Comparison of ENCODE assay signal across 8 cellular contexts in the genomic region with DNA sequence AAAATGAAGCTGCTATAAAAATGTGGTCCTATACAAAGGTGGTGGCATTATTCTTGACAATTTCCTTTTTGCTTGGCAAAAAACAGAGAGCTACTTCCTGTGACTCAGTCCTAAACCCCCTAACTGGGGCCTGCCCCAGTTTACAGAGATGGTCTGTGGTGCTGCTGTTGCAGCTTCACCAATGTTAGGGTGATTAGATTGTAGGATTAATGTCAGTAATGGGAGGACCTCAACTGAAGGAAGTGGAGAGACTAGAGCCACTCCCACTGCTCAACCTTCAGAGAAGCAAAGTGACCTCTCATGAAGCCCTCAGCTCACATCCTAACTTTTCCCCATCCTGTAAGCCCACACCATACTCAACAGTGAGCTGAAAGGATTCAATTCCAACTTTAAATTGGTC. TPM values are rescaled to one million over a fixed set of nuclear protein-coding genes. Genes with fewer than 3 reads are reported as not detected.
DNase-seq lines count a peak whose midpoint lies in the region; ATAC-seq and TF ChIP-seq lines count a peak whose summit lies in the region.

No MANE protein-coding gene starts in this region.

- H3K27me3 Mint-ChIP-seq in Calu3 (ENCODE audit: unreplicated experiment), result no peaks in the 10 kb centered on the region
- no peaks in the 10 kb centered on the region for H3K27me3 Mint-ChIP-seq in natural killer cell treated with Interleukin-12 subunit alpha and Interleukin-12 subunit beta and Interleukin-15 and Interleukin-18, amount 100 ng/mL, for 72 hours

- H3K9me3 ChIP-seq in adipocyte (ENCODE audit: control insufficient read depth, low read length) (no peaks in the 10 kb centered on the region), neuronal stem cell (replicated peaks in 1 of 2; ENCODE audit: control insufficient read depth in 2 of 2, insufficient read depth in 1 of 2, low read depth in 1 of 2, low read length in 2 of 2) (no peaks in the 10 kb centered on the region)

- H2AFZ ChIP-seq in neuronal stem cell (ENCODE audit: low read length), result no peak overlapping the region

- H3K4me3 Mint-ChIP-seq in Calu3 (ENCODE audit: low read depth, unreplicated experiment), result peak overlapping the region; percentile 93
- peak overlapping the region; percentile 93 for H3K4me3 Mint-ChIP-seq in natural killer cell treated with Interleukin-12 subunit alpha and Interleukin-12 subunit beta and Interleukin-15 and Interleukin-18, amount 100 ng/mL, for 72 hours

- no peaks in the 10 kb centered on the region for H3K27me3 ChIP-seq in adipocyte (replicated peaks; ENCODE audit: control insufficient read depth, insufficient read depth, low read length)
- H3K27me3 ChIP-seq in neuronal stem cell (ENCODE audit: control insufficient read depth in 3 of 3, insufficient read depth in 3 of 3, low read depth in 1 of 3, low read length in 3 of 3), result peaks cover 0 to 41% (median 3%) of the 10 kb centered on the region in 3 experiments

- H4K91ac ChIP-seq in neuronal stem cell (ENCODE audit: low read depth, low read length, poor library complexity), result no peak overlapping the region

- no peak overlapping the region for H2AK5ac ChIP-seq in neuronal stem cell (ENCODE audit: low read depth, low read length)

- H3K36me3 Mint-ChIP-seq in Calu3 (ENCODE audit: insufficient read depth, unreplicated experiment), result peaks cover 65% of the 10 kb centered on the region
- no peaks in the 10 kb centered on the region for H3K36me3 Mint-ChIP-seq in natural killer cell treated with Interleukin-12 subunit alpha and Interleukin-12 subunit beta and Interleukin-15 and Interleukin-18, amount 100 ng/mL, for 72 hours

- no peak overlapping the region for H3K23ac ChIP-seq in neuronal stem cell (ENCODE audit: low read depth, low read length, poor library complexity)

- H3K4me2 ChIP-seq in neuronal stem cell (ENCODE audit: insufficient read depth, low read length, poor library complexity, severe bottlenecking), result no peak overlapping the region

- CTCF ChIA-PET in Calu3 (lab: Charles Lee), result interaction anchor here (1.1 to 6.0 kb wide), 12 partner anchors 12 to 102 kb away, joined by 3 to 117 read pairs (median 6); partner anchors contain the start of genes CHTOP, S100A13, S100A16 and S100A2

- H3K27ac Mint-ChIP-seq in Calu3 (ENCODE audit: unreplicated experiment), result peak overlapping the region; percentile 77
- H3K27ac Mint-ChIP-seq in natural killer cell treated with Interleukin-12 subunit alpha and Interleukin-12 subunit beta and Interleukin-15 and Interleukin-18, amount 100 ng/mL, for 72 hours, result peak overlapping the region; percentile 93 to 95

- no peak overlapping the region for H2BK120ac ChIP-seq in neuronal stem cell (ENCODE audit: low read depth, low read length)

- ATAC-seq in natural killer cell treated with Interleukin-12 subunit alpha and Interleukin-12 subunit beta and Interleukin-15 and Interleukin-18, amount 100 ng/mL, for 72 hours, result peak; percentile 55 to 68
- no peak for ATAC-seq in HG03432 (IDR thresholded peaks at IDR 0.05; ENCODE audit: unreplicated experiment)
- ATAC-seq in HG03280 (IDR thresholded peaks at IDR 0.05; ENCODE audit: unreplicated experiment), result no peak

- peaks cover 44% of the 10 kb centered on the region for H3K4me1 Mint-ChIP-seq in Calu3 (ENCODE audit: low read depth, unreplicated experiment)
- H3K4me1 Mint-ChIP-seq in natural killer cell treated with Interleukin-12 subunit alpha and Interleukin-12 subunit beta and Interleukin-15 and Interleukin-18, amount 100 ng/mL, for 72 hours (ENCODE audit: low read depth in 2 of 2), result peaks cover 51 to 59% of the 10 kb centered on the region in 2 donors

- intact Hi-C loops in Calu3 (cut with micrococcal nuclease; ENCODE audit: unreplicated experiment), result loop anchor here (2.0 kb wide), 1 partner anchor 21 kb away; no protein-coding TSS in a partner anchor

- H3K4me1 ChIP-seq in adipocyte (ENCODE audit: control insufficient read depth, insufficient read depth, low read length) (peaks cover 32% of the 10 kb centered on the region), neuronal stem cell (ENCODE audit: control insufficient read depth in 2 of 2, insufficient read depth in 1 of 2, low read depth in 1 of 2, low read length in 2 of 2) (peaks cover 0 to 25% of the 10 kb centered on the region in 2 donors)

- H3K27ac ChIP-seq in neuronal stem cell (replicated peaks; ENCODE audit: low read length), result no peak overlapping the region

- no peak overlapping the region for H2BK12ac ChIP-seq in neuronal stem cell (ENCODE audit: low read length)

- H3K4me3 ChIP-seq in adipocyte (ENCODE audit: low read length) (no peak overlapping the region), neuronal stem cell (ENCODE audit: low read length in 2 of 2) (no peak overlapping the region)

- DNase-seq in Calu3, result no peak
- peak; percentile 50 for DNase-seq in NCI-H82 (lab: John Stamatoyannopoulos, UW)
- DNase-seq in adipocyte (ENCODE audit: low read depth), result no peak
- no peak for DNase-seq in natural killer cell treated with Interleukin-12 subunit alpha and Interleukin-12 subunit beta and Interleukin-15 and Interleukin-18, amount 100 ng/mL, for 72 hours (ENCODE audit: low spot score)
- DNase-seq in neuronal stem cell (ENCODE audit: low spot score), result no peak
- no peak for DNase-seq in GM19240 (ENCODE audit: insufficient read length, low spot score)

- no TSS peak for BruUV-seq in Calu3 (replicated peaks; lab: Mats Ljungman, UMichigan)

- no peak for TF ChIP-seq CTCF in Calu3 (IDR thresholded peaks at IDR 0.05; ENCODE audit: unreplicated experiment)

- H3K9ac ChIP-seq in adipocyte (ENCODE audit: low read length) (peak overlapping the region; percentile 99), neuronal stem cell (ENCODE audit: low read depth, low read length, poor library complexity) (no peak overlapping the region)

- no peaks in the 10 kb centered on the region for H3K9me3 Mint-ChIP-seq in Calu3 (ENCODE audit: low read depth, unreplicated experiment)
- no peaks in the 10 kb centered on the region for H3K9me3 Mint-ChIP-seq in natural killer cell treated with Interleukin-12 subunit alpha and Interleukin-12 subunit beta and Interleukin-15 and Interleukin-18, amount 100 ng/mL, for 72 hours

- no peaks in the 10 kb centered on the region for H3K79me1 ChIP-seq in neuronal stem cell (ENCODE audit: low read depth, low read length)

- no peak overlapping the region for H2BK5ac ChIP-seq in neuronal stem cell (ENCODE audit: low read length)

- H2BK15ac ChIP-seq in neuronal stem cell (ENCODE audit: low read length), result no peak overlapping the region

- no peak overlapping the region for H3K14ac ChIP-seq in neuronal stem cell (ENCODE audit: low read length)

- H3K36me3 ChIP-seq in adipocyte (ENCODE audit: control insufficient read depth, insufficient read depth, low read length, severe bottlenecking) (peaks cover 11% of the 10 kb centered on the region), neuronal stem cell (replicated peaks in 1 of 2; ENCODE audit: control insufficient read depth in 2 of 2, insufficient read depth in 2 of 2, low read length in 2 of 2) (no peaks in the 10 kb centered on the region)

- H3K18ac ChIP-seq in neuronal stem cell (ENCODE audit: low read length), result no peak overlapping the region

- H3K4ac ChIP-seq in neuronal stem cell (ENCODE audit: low read length), result no peak overlapping the region

- H4K8ac ChIP-seq in neuronal stem cell (ENCODE audit: low read depth, low read length), result no peak overlapping the region

RNA-seq across cellular contexts. Expression of gene S100A6, which starts 3.6 kb away (rescaled TPM):
- 1,521 and 2,023 TPM in 2 replicates for total RNA-seq in Calu3 (2022)
- total RNA-seq in natural killer cell treated with Interleukin-12 subunit alpha and Interleukin-12 subunit beta and Interleukin-15 and Interleukin-18, amount 100 ng/mL, for 72 hours, result 100 to 1,000 TPM in 1 of 2 donors, 10 to 100 TPM in 1; 90.9 to 106 TPM
- 17.2 TPM for polyA plus RNA-seq in neuronal stem cell (2013, experiment 1 of 2)
- polyA plus RNA-seq in neuronal stem cell (2013, experiment 2 of 2), result 17.4 TPM

RNA-seq across cellular contexts. Expression of gene S100A5, which starts 8.6 kb away (rescaled TPM):
- not detected in 2 replicates for total RNA-seq in Calu3 (2022)
- total RNA-seq in natural killer cell treated with Interleukin-12 subunit alpha and Interleukin-12 subunit beta and Interleukin-15 and Interleukin-18, amount 100 ng/mL, for 72 hours, result not detected
- polyA plus RNA-seq in neuronal stem cell (2013, experiment 1 of 2), result not detected
- not detected for polyA plus RNA-seq in neuronal stem cell (2013, experiment 2 of 2)

RNA-seq across cellular contexts. Expression of gene S100A4, which starts 13.4 kb away (rescaled TPM):
- total RNA-seq in Calu3 (2022), result 19.8 and 20.5 TPM in 2 replicates
- 100 to 1,000 TPM in 1 of 2 donors, 10 to 100 TPM in 1; 85.4 to 124 TPM for total RNA-seq in natural killer cell treated with Interleukin-12 subunit alpha and Interleukin-12 subunit beta and Interleukin-15 and Interleukin-18, amount 100 ng/mL, for 72 hours
- polyA plus RNA-seq in neuronal stem cell (2013, experiment 1 of 2), result 51.2 TPM
- 52.2 TPM for polyA plus RNA-seq in neuronal stem cell (2013, experiment 2 of 2)

RNA-seq across cellular contexts. Expression of gene S100A3, which starts 16.9 kb away (rescaled TPM):
- total RNA-seq in Calu3 (2022), result not detected in 2 replicates
- not detected for total RNA-seq in natural killer cell treated with Interleukin-12 subunit alpha and Interleukin-12 subunit beta and Interleukin-15 and Interleukin-18, amount 100 ng/mL, for 72 hours
- 0.07 TPM for polyA plus RNA-seq in neuronal stem cell (2013, experiment 1 of 2)
- 0.15 TPM for polyA plus RNA-seq in neuronal stem cell (2013, experiment 2 of 2)

RNA-seq across cellular contexts. Expression of gene S100A2, which starts 33.5 kb away (rescaled TPM):
- total RNA-seq in Calu3 (2022), result 11.1 and 14.1 TPM in 2 replicates
- under 1 TPM in 1 of 2 donors, not detected in 1; 0.48 TPM for total RNA-seq in natural killer cell treated with Interleukin-12 subunit alpha and Interleukin-12 subunit beta and Interleukin-15 and Interleukin-18, amount 100 ng/mL, for 72 hours
- polyA plus RNA-seq in neuronal stem cell (2013, experiment 1 of 2), result 0.86 TPM
- 0.73 TPM for polyA plus RNA-seq in neuronal stem cell (2013, experiment 2 of 2)

Comparison
In these comparisons a context has a peak if more than half of its experiments do, and no peak if none do; other contexts are left out.
1. ATAC-seq: peak in natural killer cell treated with Interleukin-12 subunit alpha and Interleukin-12 subunit beta and Interleukin-15 and Interleukin-18, amount 100 ng/mL, for 72 hours (2 of 2); none in HG03432 (single experiment) and HG03280 (single experiment).
2. RNA of gene S100A6, which starts 3.6 kb away (total RNA-seq): 1,521 to 2,023 TPM in Calu3; 90.9 to 106 TPM in natural killer cell treated with Interleukin-12 subunit alpha and Interleukin-12 subunit beta and Interleukin-15 and Interleukin-18, amount 100 ng/mL, for 72 hours; every median in the first group is over 10 times any median in the second.